11 cellular contexts compared by ENCODE assay signal in genomic region chr13:33537691-33538090, GRCh38.
DNase-seq lines count a peak whose midpoint lies in the region; ATAC-seq lines count a peak whose summit lies in the region.
"Had no signal": no experiment of that assay in that cellular context is flagged by ENCODE, and none has a peak within 500 bp of the region (broad histone marks: within the 10 kb centered on the region; RNA-seq: fewer than 3 reads in every experiment).

No MANE protein-coding gene starts in this region.

- peaks cover 36% of the 10 kb centered on the region for H3K4me1 Mint-ChIP-seq in activated CD4-positive, alpha-beta memory T cell treated with anti-CD3 and anti-CD28 coated beads for 36 hours (ENCODE audit: low read depth)
- H3K4me1 Mint-ChIP-seq in activated CD4-positive, alpha-beta memory T cell treated with anti-CD3 and anti-CD28 coated beads, Interleukin-2, amount 10 ng/mL, durations not matched to agents 7 days and 5 days, result peaks cover 14% of the 10 kb centered on the region
- H3K4me1 Mint-ChIP-seq in activated naive CD8-positive, alpha-beta T cell (ENCODE audit: low read depth), result peaks cover 29% of the 10 kb centered on the region

- peak overlapping the region; percentile 67 for H3K27ac ChIP-seq in layer of hippocampus (ENCODE audit: low read depth, low read length)
- peak overlapping the region; percentile 56 for H3K27ac ChIP-seq in substantia nigra (ENCODE audit: low read depth, low read length, poor library complexity, severe bottlenecking)
- H3K27ac ChIP-seq: psoas muscle had no signal

- intact Hi-C loops in activated CD4-positive, alpha-beta memory T cell treated with anti-CD3 and anti-CD28 coated beads for 36 hours (cut with micrococcal nuclease), result no loop called here

- H3K27me3 Mint-ChIP-seq in activated CD4-positive, alpha-beta memory T cell treated with anti-CD3 and anti-CD28 coated beads for 36 hours, result no peaks in the 10 kb centered on the region
- H3K27me3 Mint-ChIP-seq in activated CD4-positive, alpha-beta memory T cell treated with anti-CD3 and anti-CD28 coated beads, Interleukin-2, amount 10 ng/mL, durations not matched to agents 7 days and 5 days, result no peaks in the 10 kb centered on the region
- no peaks in the 10 kb centered on the region for H3K27me3 Mint-ChIP-seq in activated naive CD8-positive, alpha-beta T cell

- no peak for DNase-seq in activated CD4-positive, alpha-beta memory T cell treated with anti-CD3 and anti-CD28 coated beads for 36 hours
- DNase-seq in activated CD4-positive, alpha-beta memory T cell treated with anti-CD3 and anti-CD28 coated beads, Interleukin-2, amount 10 ng/mL, durations not matched to agents 7 days and 5 days, result no peak
- DNase-seq in substantia nigra (lab: John Stamatoyannopoulos, UW), result peak in 9 of 49 donors; percentile 4 to 55 (median 8)
- DNase-seq: Karpas-422, NCI-H69, psoas muscle had no signal

- ATAC-seq in GM18511 (IDR thresholded peaks at IDR 0.05; ENCODE audit: unreplicated experiment) (no peak), HG03521 (IDR thresholded peaks at IDR 0.05; ENCODE audit: unreplicated experiment) (no peak), HG03460 (IDR thresholded peaks at IDR 0.05; ENCODE audit: unreplicated experiment) (no peak)
- ATAC-seq: psoas muscle had no signal

- no peaks in the 10 kb centered on the region for H3K36me3 Mint-ChIP-seq in activated CD4-positive, alpha-beta memory T cell treated with anti-CD3 and anti-CD28 coated beads for 36 hours
- H3K36me3 Mint-ChIP-seq in activated CD4-positive, alpha-beta memory T cell treated with anti-CD3 and anti-CD28 coated beads, Interleukin-2, amount 10 ng/mL, durations not matched to agents 7 days and 5 days (ENCODE audit: low read depth), result no peaks in the 10 kb centered on the region
- H3K36me3 Mint-ChIP-seq in activated naive CD8-positive, alpha-beta T cell, result peaks cover 3% of the 10 kb centered on the region

- H3K27me3 ChIP-seq in layer of hippocampus (ENCODE audit: control insufficient read depth, insufficient read depth, low read length), result no peaks in the 10 kb centered on the region

- no peaks in the 10 kb centered on the region for H3K9me3 Mint-ChIP-seq in activated CD4-positive, alpha-beta memory T cell treated with anti-CD3 and anti-CD28 coated beads for 36 hours
- H3K9me3 Mint-ChIP-seq in activated CD4-positive, alpha-beta memory T cell treated with anti-CD3 and anti-CD28 coated beads, Interleukin-2, amount 10 ng/mL, durations not matched to agents 7 days and 5 days, result peaks cover 5% of the 10 kb centered on the region
- H3K9me3 Mint-ChIP-seq in activated naive CD8-positive, alpha-beta T cell (ENCODE audit: low read depth), result peaks cover 6% of the 10 kb centered on the region

- POLR2A ChIA-PET in activated CD4-positive, alpha-beta memory T cell treated with anti-CD3 and anti-CD28 coated beads for 36 hours (lab: Charles Lee), result no interaction called here
- POLR2A ChIA-PET in activated CD4-positive, alpha-beta memory T cell treated with anti-CD3 and anti-CD28 coated beads, Interleukin-2, amount 10 ng/mL, durations not matched to agents 7 days and 5 days (lab: Charles Lee), result interaction anchor here (0.7 kb wide), 1 partner anchor 951 kb away, joined by 3 read pairs; no protein-coding TSS in a partner anchor

- H3K27ac Mint-ChIP-seq in activated CD4-positive, alpha-beta memory T cell treated with anti-CD3 and anti-CD28 coated beads for 36 hours, result peak overlapping the region; percentile 40
- no peak overlapping the region for H3K27ac Mint-ChIP-seq in activated CD4-positive, alpha-beta memory T cell treated with anti-CD3 and anti-CD28 coated beads, Interleukin-2, amount 10 ng/mL, durations not matched to agents 7 days and 5 days
- peak overlapping the region; percentile 35 for H3K27ac Mint-ChIP-seq in activated naive CD8-positive, alpha-beta T cell

- CTCF ChIA-PET in activated CD4-positive, alpha-beta memory T cell treated with anti-CD3 and anti-CD28 coated beads for 36 hours (lab: Charles Lee), result no interaction called here
- CTCF ChIA-PET in activated CD4-positive, alpha-beta memory T cell treated with anti-CD3 and anti-CD28 coated beads, Interleukin-2, amount 10 ng/mL, durations not matched to agents 7 days and 5 days (lab: Charles Lee), result interaction anchor here (1.4 kb wide), 1 partner anchor 185 kb away, joined by 4 read pairs; no protein-coding TSS in a partner anchor

- no peak overlapping the region for H3K4me3 Mint-ChIP-seq in activated CD4-positive, alpha-beta memory T cell treated with anti-CD3 and anti-CD28 coated beads for 36 hours
- H3K4me3 Mint-ChIP-seq in activated CD4-positive, alpha-beta memory T cell treated with anti-CD3 and anti-CD28 coated beads, Interleukin-2, amount 10 ng/mL, durations not matched to agents 7 days and 5 days, result no peak overlapping the region
- H3K4me3 Mint-ChIP-seq in activated naive CD8-positive, alpha-beta T cell, result no peak overlapping the region
